In the genomic region with DNA sequence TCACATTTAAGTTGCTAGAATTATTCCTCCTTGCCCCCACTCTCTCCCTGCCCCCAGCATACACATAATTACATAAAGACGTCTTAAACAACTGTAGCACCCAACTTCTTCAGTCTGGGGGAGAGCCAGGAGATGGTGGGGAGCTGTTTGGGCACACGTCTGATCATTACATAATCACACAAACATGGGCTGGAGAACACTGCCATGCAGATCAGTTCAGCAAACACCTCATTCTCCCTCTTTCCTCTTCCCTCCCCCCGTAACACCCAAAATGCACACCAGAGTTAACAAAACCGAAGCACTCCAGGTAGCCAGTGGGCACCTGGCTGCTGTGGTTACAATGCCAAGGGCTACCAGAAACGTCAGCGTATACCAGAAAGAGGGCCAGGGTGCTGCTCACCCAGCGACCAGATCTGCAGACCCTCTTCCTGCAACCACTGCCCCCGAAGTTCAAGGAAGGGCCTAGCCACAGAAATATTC, we compare ENCODE assay signal across 10 cellular contexts. TPM values are rescaled to one million over a fixed set of nuclear protein-coding genes. Genes with fewer than 3 reads are reported as not detected.
A peak's percentile ranks its signal among the peaks of the same experiment; 100 is the strongest.
DNase-seq lines count a peak whose midpoint lies in the region; ATAC-seq and TF ChIP-seq lines count a peak whose summit lies in the region.
"Had no signal": no experiment of that assay in that cellular context is flagged by ENCODE, and none has a peak within 500 bp of the region (broad histone marks: within the 10 kb centered on the region; RNA-seq: fewer than 3 reads in every experiment).

No MANE protein-coding gene starts in this region.

- CTCF ChIA-PET in activated CD8-positive, alpha-beta memory T cell treated with anti-CD3 and anti-CD28 coated beads, Interleukin-2, amount 10 ng/mL, durations not matched to agents 7 days and 5 days (lab: Charles Lee) = interaction anchor here (1.1 to 8.2 kb wide), 5 partner anchors 10 to 118 kb away, joined by 3 to 107 read pairs (median 6); no protein-coding TSS in a partner anchor

- peak overlapping the region; percentile 98 for H3K4me3 Mint-ChIP-seq in activated CD8-positive, alpha-beta memory T cell treated with anti-CD3 and anti-CD28 coated beads, Interleukin-2, amount 10 ng/mL, durations not matched to agents 7 days and 5 days
- peak overlapping the region; percentile 88 for H3K4me3 Mint-ChIP-seq in activated T-helper 17 cell treated with anti-CD3 and anti-CD28 coated beads, Interleukin-2, amount 50 U/mL, for 72 hours
- peak overlapping the region; percentile 83 to 84 for H3K4me3 Mint-ChIP-seq in stimulated activated naive CD8-positive, alpha-beta T cell treated with anti-CD3 and anti-CD28 coated beads, Interleukin-15, amount 100 ng/mL, for 72 hours

- no peak for DNase-seq in activated CD8-positive, alpha-beta memory T cell treated with anti-CD3 and anti-CD28 coated beads, Interleukin-2, amount 10 ng/mL, durations not matched to agents 7 days and 5 days
- no peak for DNase-seq in activated CD8-positive, alpha-beta memory T cell treated with anti-CD3 and anti-CD28 coated beads, Interleukin-2, amount 50 U/mL, for 48 hours
- no peak for DNase-seq in stimulated activated naive CD8-positive, alpha-beta T cell treated with anti-CD3 and anti-CD28 coated beads, Interleukin-15, amount 100 ng/mL, for 72 hours
- DNase-seq in thyroid gland (no peak), NCI-H748 (lab: John Stamatoyannopoulos, UW; ENCODE audit: unreplicated experiment) (no peak)
- DNase-seq: NCI-H187 treated with DMSO at 0.1 percent for 48 hours had no signal

- ATAC-seq in activated CD8-positive, alpha-beta memory T cell treated with anti-CD3 and anti-CD28 coated beads, Interleukin-2, amount 10 ng/mL, durations not matched to agents 7 days and 5 days = no peak
- ATAC-seq in activated T-helper 17 cell treated with anti-CD3 and anti-CD28 coated beads, Interleukin-2, amount 50 U/mL, for 72 hours (replicated peaks) = no peak
- no peak for ATAC-seq in stimulated activated naive CD8-positive, alpha-beta T cell treated with anti-CD3 and anti-CD28 coated beads, Interleukin-15, amount 100 ng/mL, for 72 hours
- no peak for ATAC-seq in esophagus mucosa

- no peak for TF ChIP-seq CTCF in thyroid gland (IDR thresholded peaks at IDR 0.05)

- no peak for TF ChIP-seq POLR2A in thyroid gland (IDR thresholded peaks at IDR 0.05)

- H3K4me3 ChIP-seq in iPS-20b (ENCODE audit: low read length) = peak overlapping the region; percentile 67
- H3K4me3 ChIP-seq in thyroid gland (replicated peaks in 1 of 3) = no peak overlapping the region
- H3K4me3 ChIP-seq: BLaER1 treated with 17β-estradiol and CSF1 and Interleukin-3, amounts not matched to agents 10 nM and 100 nM had no signal

- H3K4me1 ChIP-seq in iPS-20b (ENCODE audit: insufficient read depth, low read length) = peaks cover 16% of the 10 kb centered on the region
- H3K4me1 ChIP-seq in thyroid gland = peaks cover 44 to 51% of the 10 kb centered on the region in 2 donors

- peak overlapping the region; percentile 98 for H3K27ac Mint-ChIP-seq in activated CD8-positive, alpha-beta memory T cell treated with anti-CD3 and anti-CD28 coated beads, Interleukin-2, amount 10 ng/mL, durations not matched to agents 7 days and 5 days
- H3K27ac Mint-ChIP-seq in activated T-helper 17 cell treated with anti-CD3 and anti-CD28 coated beads, Interleukin-2, amount 50 U/mL, for 72 hours = peak overlapping the region; percentile 82
- H3K27ac Mint-ChIP-seq in stimulated activated naive CD8-positive, alpha-beta T cell treated with anti-CD3 and anti-CD28 coated beads, Interleukin-15, amount 100 ng/mL, for 72 hours = peak overlapping the region in 1 of 2 donors; percentile 94

- peaks cover 52% of the 10 kb centered on the region for H3K27me3 ChIP-seq in iPS-20b (ENCODE audit: insufficient read depth, low read length)
- H3K27me3 ChIP-seq in thyroid gland = no peaks in the 10 kb centered on the region
- H3K27me3 ChIP-seq: BLaER1 treated with 17β-estradiol and CSF1 and Interleukin-3, amounts not matched to agents 10 nM and 100 nM had no signal

- H3K36me3 ChIP-seq in iPS-20b (ENCODE audit: insufficient read depth, low read depth, low read length) = no peaks in the 10 kb centered on the region
- H3K36me3 ChIP-seq in thyroid gland = no peaks in the 10 kb centered on the region
- H3K36me3 ChIP-seq: BLaER1 treated with 17β-estradiol and CSF1 and Interleukin-3, amounts not matched to agents 10 nM and 100 nM had no signal

- H3K4me1 Mint-ChIP-seq in activated CD8-positive, alpha-beta memory T cell treated with anti-CD3 and anti-CD28 coated beads, Interleukin-2, amount 10 ng/mL, durations not matched to agents 7 days and 5 days = peaks cover 81% of the 10 kb centered on the region
- peaks cover 64% of the 10 kb centered on the region for H3K4me1 Mint-ChIP-seq in activated T-helper 17 cell treated with anti-CD3 and anti-CD28 coated beads, Interleukin-2, amount 50 U/mL, for 72 hours
- peaks cover 74% of the 10 kb centered on the region for H3K4me1 Mint-ChIP-seq in stimulated activated naive CD8-positive, alpha-beta T cell treated with anti-CD3 and anti-CD28 coated beads, Interleukin-15, amount 100 ng/mL, for 72 hours

- H3K27me3 Mint-ChIP-seq in activated CD8-positive, alpha-beta memory T cell treated with anti-CD3 and anti-CD28 coated beads, Interleukin-2, amount 10 ng/mL, durations not matched to agents 7 days and 5 days = no peaks in the 10 kb centered on the region
- H3K27me3 Mint-ChIP-seq in activated T-helper 17 cell treated with anti-CD3 and anti-CD28 coated beads, Interleukin-2, amount 50 U/mL, for 72 hours = no peaks in the 10 kb centered on the region
- no peaks in the 10 kb centered on the region for H3K27me3 Mint-ChIP-seq in stimulated activated naive CD8-positive, alpha-beta T cell treated with anti-CD3 and anti-CD28 coated beads, Interleukin-15, amount 100 ng/mL, for 72 hours

- H3K9ac ChIP-seq in iPS-20b (ENCODE audit: low read depth, low read length) = no peak overlapping the region
- H3K9ac ChIP-seq: BLaER1 treated with 17β-estradiol and CSF1 and Interleukin-3, amounts not matched to agents 10 nM and 100 nM had no signal

- WGBS in thyroid gland, 2 donors = 64 to 75% methylated on average over 8 of the region's 8 CpGs

- H3K9me3 Mint-ChIP-seq in activated CD8-positive, alpha-beta memory T cell treated with anti-CD3 and anti-CD28 coated beads, Interleukin-2, amount 10 ng/mL, durations not matched to agents 7 days and 5 days (ENCODE audit: low read depth) = no peaks in the 10 kb centered on the region
- peaks cover 4% of the 10 kb centered on the region for H3K9me3 Mint-ChIP-seq in activated T-helper 17 cell treated with anti-CD3 and anti-CD28 coated beads, Interleukin-2, amount 50 U/mL, for 72 hours
- peaks cover 0 to 8% of the 10 kb centered on the region in 2 donors for H3K9me3 Mint-ChIP-seq in stimulated activated naive CD8-positive, alpha-beta T cell treated with anti-CD3 and anti-CD28 coated beads, Interleukin-15, amount 100 ng/mL, for 72 hours

- intact Hi-C loops in thyroid gland (cut with DNase I) = no loop called here

- no peaks in the 10 kb centered on the region for H3K9me3 ChIP-seq in iPS-20b (ENCODE audit: insufficient read depth, low read depth, low read length)
- H3K9me3 ChIP-seq in thyroid gland = no peaks in the 10 kb centered on the region

- no peak overlapping the region for H3K27ac ChIP-seq in iPS-20b (ENCODE audit: low read length)
- no peak overlapping the region for H3K27ac ChIP-seq in thyroid gland
- H3K27ac ChIP-seq: BLaER1 treated with 17β-estradiol and CSF1 and Interleukin-3, amounts not matched to agents 10 nM and 100 nM had no signal

- peaks cover 11% of the 10 kb centered on the region for H3K36me3 Mint-ChIP-seq in activated CD8-positive, alpha-beta memory T cell treated with anti-CD3 and anti-CD28 coated beads, Interleukin-2, amount 10 ng/mL, durations not matched to agents 7 days and 5 days
- H3K36me3 Mint-ChIP-seq in activated T-helper 17 cell treated with anti-CD3 and anti-CD28 coated beads, Interleukin-2, amount 50 U/mL, for 72 hours (ENCODE audit: low read depth) = no peaks in the 10 kb centered on the region

RNA-seq across cellular contexts. Expression of gene HIVEP3, which starts 1.6 kb away (rescaled TPM):
- total RNA-seq in activated CD8-positive, alpha-beta memory T cell treated with anti-CD3 and anti-CD28 coated beads, Interleukin-2, amount 10 ng/mL, durations not matched to agents 7 days and 5 days = 10 to 100 TPM; 15.1 to 18.1 TPM
- 10 to 100 TPM in 1 of 2 donors, 1 to 10 TPM in 1; 8.0 to 27.6 TPM for total RNA-seq in activated T-helper 17 cell treated with anti-CD3 and anti-CD28 coated beads, Interleukin-2, amount 50 U/mL, for 72 hours
- 10 to 100 TPM in 3 of 4 donors, 1 to 10 TPM in 1; 9.7 to 13.5 (median 12.5) TPM for total RNA-seq in thyroid gland
- 7.0 TPM for total RNA-seq in esophagus mucosa
